In genomic region chr11:33065445-33066178, GRCh38 we compare ENCODE assay signal across 8 cellular contexts. TPM values are rescaled to one million over a fixed set of nuclear protein-coding genes. Genes with fewer than 3 reads are reported as not detected.
DNase-seq lines count a peak whose midpoint lies in the region; ATAC-seq and TF ChIP-seq lines count a peak whose summit lies in the region.

No MANE protein-coding gene starts in this region.

- TF ChIP-seq POLR2A in suprapubic skin (IDR thresholded peaks at IDR 0.05), result no peak

- peaks cover 42% of the 10 kb centered on the region for H3K4me1 ChIP-seq in suprapubic skin

- H3K4me3 ChIP-seq in fibroblast of villous mesenchyme (ENCODE audit: low read depth, low read length), result no peak overlapping the region
- no peak overlapping the region for H3K4me3 ChIP-seq in suprapubic skin

- H3K36me3 ChIP-seq in suprapubic skin, result peaks cover 49% of the 10 kb centered on the region

- 72% methylated on average over 21 of the region's 22 CpGs for whole genome bisulfite sequencing in suprapubic skin

- TF ChIP-seq CTCF in fibroblast of villous mesenchyme (IDR thresholded peaks at IDR 0.05; ENCODE audit: insufficient read depth, low read depth, low read length) (peak; percentile 91), suprapubic skin (IDR thresholded peaks at IDR 0.05) (peak; percentile 72 to 82)

- no peak for TF ChIP-seq EP300 in suprapubic skin (IDR thresholded peaks at IDR 0.05)

- DNase-seq in AG08395 (ENCODE audit: low spot score), result peak; percentile 68
- DNase-seq in HuH-7.5 (ENCODE audit: low spot score), result peak; percentile 29
- peak; percentile 55 for DNase-seq in RPMI8226
- DNase-seq in activated T-helper 1 cell treated with anti-CD3 and anti-CD28 coated beads, Interleukin-2, amount 50 U/mL, for 16 hours (ENCODE audit: low read depth in 1 of 2, low spot score in 1 of 2), result peak; percentile 54 to 58
- peak; percentile 68 for DNase-seq in fibroblast of villous mesenchyme (ENCODE audit: low read depth)
- peak in 40 of 56 donors; percentile 4 to 65 (median 24) for DNase-seq in nucleus accumbens (lab: John Stamatoyannopoulos, UW)
- DNase-seq in suprapubic skin (ENCODE audit: low spot score in 2 of 2), result peak in 1 of 2 donors; percentile 82

- no peak overlapping the region for H3K27ac ChIP-seq in suprapubic skin

- H3K9me3 ChIP-seq in suprapubic skin, result no peaks in the 10 kb centered on the region

- H3K27me3 ChIP-seq in suprapubic skin, result no peaks in the 10 kb centered on the region

- peak; percentile 48 for ATAC-seq in GM19035 (IDR thresholded peaks at IDR 0.05; ENCODE audit: unreplicated experiment)

RNA-seq across cellular contexts. Expression of gene TCP11L1, which starts 26.2 kb away (rescaled TPM):
- total RNA-seq in fibroblast of villous mesenchyme (32.5 and 37.1 TPM in 2 replicates), suprapubic skin (10 to 100 TPM; 34.8 to 65.6 (median 42.9) TPM)

RNA-seq across cellular contexts. Expression of gene DEPDC7, which starts 49.9 kb away (rescaled TPM):
- total RNA-seq in fibroblast of villous mesenchyme (7.7 and 11.7 TPM in 2 replicates), suprapubic skin (1 to 10 TPM; 2.4 to 5.0 (median 3.3) TPM)
